ENCODE assay signal across 8 cellular contexts in genomic region chr15:51622269-51623180, GRCh38. TPM values are rescaled to one million over a fixed set of nuclear protein-coding genes. Genes with fewer than 3 reads are reported as not detected.
DNase-seq lines count a peak whose midpoint lies in the region; ATAC-seq and TF ChIP-seq lines count a peak whose summit lies in the region.

A gene with protein sequence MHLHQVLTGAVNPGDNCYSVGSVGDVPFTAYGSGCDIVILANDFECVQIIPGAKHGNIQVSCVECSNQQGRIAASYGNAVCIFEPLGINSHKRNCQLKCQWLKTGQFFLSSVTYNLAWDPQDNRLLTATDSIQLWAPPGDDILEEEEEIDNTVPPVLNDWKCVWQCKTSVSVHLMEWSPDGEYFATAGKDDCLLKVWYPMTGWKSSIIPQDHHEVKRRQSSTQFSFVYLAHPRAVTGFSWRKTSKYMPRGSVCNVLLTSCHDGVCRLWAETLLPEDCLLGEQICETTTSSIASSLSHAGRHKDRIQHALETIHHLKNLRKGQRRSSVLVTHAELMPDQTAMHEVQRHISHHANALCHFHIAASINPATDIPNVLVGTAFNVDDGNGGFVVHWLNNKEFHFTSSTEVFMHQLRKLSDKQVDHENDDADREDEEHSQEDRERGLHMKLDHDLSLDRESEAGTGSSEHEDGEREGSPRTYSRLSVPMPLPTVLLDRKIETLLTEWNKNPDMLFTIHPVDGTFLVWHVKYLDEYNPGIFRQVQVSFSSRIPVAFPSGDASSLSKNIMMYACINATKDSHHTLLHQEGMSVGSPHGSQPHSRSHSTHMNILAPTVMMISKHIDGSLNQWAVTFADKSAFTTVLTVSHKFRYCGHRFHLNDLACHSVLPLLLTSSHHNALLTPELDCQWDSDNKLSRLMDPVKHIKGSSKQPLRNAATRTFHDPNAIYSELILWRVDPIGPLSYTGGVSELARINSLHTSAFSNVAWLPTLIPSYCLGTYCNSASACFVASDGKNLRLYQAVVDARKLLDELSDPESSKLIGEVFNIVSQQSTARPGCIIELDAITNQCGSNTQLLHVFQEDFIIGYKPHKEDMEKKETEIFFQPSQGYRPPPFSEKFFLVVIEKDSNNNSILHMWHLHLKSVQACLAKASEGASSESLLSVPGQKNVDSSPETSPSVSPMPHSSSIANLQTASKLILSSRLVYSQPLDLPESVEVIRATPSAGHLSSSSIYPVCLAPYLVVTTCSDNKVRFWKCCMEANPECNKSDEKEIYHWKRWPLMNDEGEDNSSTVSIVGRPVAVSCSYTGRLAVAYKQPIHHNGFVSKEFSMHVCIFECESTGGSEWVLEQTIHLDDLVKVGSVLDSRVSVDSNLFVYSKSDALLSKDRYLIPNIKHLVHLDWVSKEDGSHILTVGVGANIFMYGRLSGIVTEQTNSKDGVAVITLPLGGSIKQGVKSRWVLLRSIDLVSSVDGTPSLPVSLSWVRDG (N-terminal part only) (minus strand): TSS chr15:51622771. CDS start chr15:51622545, 226 bp downstream.

- H3K4me3 ChIP-seq in ACC112 (ENCODE audit: low read depth, low read length) (peak within 1 kb of the TSS; percentile 93), left lung (peak within 1 kb of the TSS; percentile 67 to 76)

- no peaks in the 10 kb centered on the region for H3K9me3 ChIP-seq in left lung

- H3K27ac ChIP-seq in ACC112 (ENCODE audit: low read depth, low read length) (peak within 1 kb of the TSS; percentile 30; the same call in 1 of the 2 replicates), left lung (peak within 1 kb of the TSS; percentile 91 to 98)

- intact Hi-C loops in left lung (cut with DNase I): no loop called here

- ATAC-seq in GM18870 (IDR thresholded peaks at IDR 0.05; ENCODE audit: unreplicated experiment): peak; percentile 35
- ATAC-seq in HG03159 (IDR thresholded peaks at IDR 0.05; ENCODE audit: unreplicated experiment): peak; percentile 36
- peak; percentile 83 for ATAC-seq in left lung

- H3K79me2 ChIP-seq in ACC112 (ENCODE audit: control insufficient read depth, insufficient read depth, low read length, unreplicated experiment): peaks cover 32% of the 10 kb centered on the region

- TF ChIP-seq CTCF in left lung (IDR thresholded peaks at IDR 0.05): no peak

- peak within 1 kb of the TSS; percentile 96 for H2AFZ ChIP-seq in ACC112 (ENCODE audit: low read length, unreplicated experiment)

- H3K36me3 ChIP-seq in ACC112 (ENCODE audit: insufficient read depth, low read length) (no peaks in the 10 kb centered on the region), left lung (no peaks in the 10 kb centered on the region)

- H3K27me3 ChIP-seq in ACC112 (ENCODE audit: insufficient read depth, low read length): no peaks in the 10 kb centered on the region
- H3K27me3 ChIP-seq in left lung: no peaks in the 10 kb centered on the region

- peaks cover 15% of the 10 kb centered on the region for H3K4me1 ChIP-seq in ACC112 (ENCODE audit: control insufficient read depth, insufficient read depth, low read length, unreplicated experiment)
- peaks cover 3 to 37% of the 10 kb centered on the region in 2 donors for H3K4me1 ChIP-seq in left lung

- DNase-seq in NCI-H460 (ENCODE audit: extremely low read depth, low read depth) (peak; percentile 74), dermis blood vessel endothelial cell (peak; percentile 85), left lung (peak; percentile 88 to 97)
- peak; percentile 78 to 82 for DNase-seq in activated CD4-positive, alpha-beta T cell treated with anti-CD3 and anti-CD28 coated beads, Interleukin-2, amount 50 U/mL, for 48 hours
- DNase-seq in stimulated activated CD4-positive, alpha-beta T cell treated with anti-CD3 and anti-CD28 coated beads, Interleukin-2, amount 100 ng/mL, for 48 hours: peak; percentile 71 to 73

RNA-seq across cellular contexts. Expression of the gene that starts here (rescaled TPM):
- 42.3 and 48.5 TPM in 2 replicates for total RNA-seq in NCI-H460 (2014; rRNA removed; shearing (Covaris generic))
- 114 and 159 TPM in 2 replicates for polyA plus RNA-seq in NCI-H460 (2014; cell fraction: nucleus; rRNA removed)
- total RNA-seq in dermis blood vessel endothelial cell (12.6 and 16.8 TPM in 2 replicates), left lung (10 to 100 TPM; 38.7 to 89.5 TPM)

Comparison
In these comparisons a context has a peak if more than half of its experiments do, and no peak if none do; other contexts are left out.
1. Peak in every context shown above with its lines: DNase-seq, ATAC-seq, H3K4me3 ChIP-seq and H3K27ac ChIP-seq.